1 cellular context compared by ENCODE assay signal in the genomic region with DNA sequence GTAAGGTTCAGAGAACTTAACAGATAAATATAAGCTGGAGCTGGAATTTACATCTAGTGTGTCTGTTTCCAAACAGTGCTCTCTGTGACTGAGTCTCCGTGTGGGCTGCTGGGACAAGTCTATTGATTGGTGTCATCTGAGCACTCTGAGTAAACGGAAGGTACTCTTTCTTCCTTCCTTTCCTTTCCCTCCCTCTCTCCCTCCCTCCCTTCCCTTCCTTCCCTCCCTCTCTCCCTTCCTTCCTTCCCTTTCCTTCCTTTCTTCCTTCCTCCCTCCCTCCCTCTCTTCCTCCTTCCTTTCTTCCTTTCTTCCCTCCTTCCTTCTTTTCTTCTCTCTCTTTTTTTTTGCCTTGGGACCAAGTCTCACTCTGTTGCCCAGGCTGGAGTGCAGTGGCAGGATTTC.
A peak's percentile ranks its signal among the peaks of the same experiment; 100 is the strongest.
TF ChIP-seq lines count a peak whose summit lies in the region.

No MANE protein-coding gene starts in this region.

TF ChIP-seq in K562, 482 proteins besides CTCF, POLR2A, EP300 and RAD21 (continued from another document):
- TF ChIP-seq ZBTB40 (IDR thresholded peaks at IDR 0.05) (peak; percentile 39; the same call in 1 of the 2 replicates), ZBTB40 (CRISPR knock-in tag; IDR thresholded peaks at IDR 0.05) (no peak), GABPA (tag; conservative IDR thresholded peaks at IDR 0.05; ENCODE audit: low read depth) (no peak), PTTG1 (tag; IDR thresholded peaks at IDR 0.05; ENCODE audit: low read depth) (no peak), RB1 (IDR thresholded peaks at IDR 0.05; ENCODE audit: low read depth) (no peak)
